ENCODE assay signal across 8 cellular contexts in genomic region chr3:50226888-50227389, GRCh38.
DNase-seq lines count a peak whose midpoint lies in the region; ATAC-seq and TF ChIP-seq lines count a peak whose summit lies in the region.

No MANE protein-coding gene starts in this region.

- H3K36me3 ChIP-seq in RWPE2 (ENCODE audit: low read depth), result no peaks in the 10 kb centered on the region

- peaks cover 4% of the 10 kb centered on the region for H3K4me1 ChIP-seq in RWPE2 (ENCODE audit: insufficient read depth, poor library complexity, severe bottlenecking)

- H3K27me3 ChIP-seq in RWPE2 (ENCODE audit: insufficient read depth, poor library complexity, severe bottlenecking) (no peaks in the 10 kb centered on the region), layer of hippocampus (ENCODE audit: control insufficient read depth, insufficient read depth, low read length) (no peaks in the 10 kb centered on the region)

- no peak for TF ChIP-seq CTCF in RWPE2 (IDR thresholded peaks at IDR 0.05; ENCODE audit: poor library complexity, severe bottlenecking)
- no peak for TF ChIP-seq CTCF in cardiac fibroblast (IDR thresholded peaks at IDR 0.05; ENCODE audit: low read depth, low read length)

- ATAC-seq in HG03066 (IDR thresholded peaks at IDR 0.05; ENCODE audit: low read depth, unreplicated experiment) (peak; percentile 7), RWPE2 (ENCODE audit: low read depth) (peak; percentile 13)
- peak; percentile 24 for ATAC-seq in stimulated activated naive CD8-positive, alpha-beta T cell treated with anti-CD3 and anti-CD28 coated beads, Interleukin-15, Interleukin-2, amounts not matched to agents 100 U/mL and 50 U/mL, for 24 hours

- H3K9me3 ChIP-seq in RWPE2 (ENCODE audit: severe bottlenecking), result no peaks in the 10 kb centered on the region

- peak overlapping the region; percentile 44 for H3K4me3 ChIP-seq in RWPE2 (ENCODE audit: severe bottlenecking)
- peak overlapping the region; percentile 53 to 75 for H3K4me3 ChIP-seq in cardiac fibroblast (replicated peaks in 1 of 2; ENCODE audit: low read depth in 2 of 2, low read length in 2 of 2)

- DNase-seq in activated gamma-delta T cell (lab: John Stamatoyannopoulos, UW) (peak; percentile 29), activated gamma-delta T cell treated with Interleukin-2 at 50 U/mL for 16 hours (no peak), RWPE2 (ENCODE audit: low spot score) (no peak), cardiac fibroblast (ENCODE audit: low read depth in 2 of 2) (peak; percentile 45 to 51), SW 1271 (lab: John Stamatoyannopoulos, UW) (no peak)
- DNase-seq in stimulated activated naive CD8-positive, alpha-beta T cell treated with anti-CD3 and anti-CD28 coated beads, Interleukin-15, Interleukin-2, amounts not matched to agents 100 U/mL and 50 U/mL, for 24 hours, result no peak

- peak overlapping the region; percentile 66 for H3K27ac ChIP-seq in RWPE2 (ENCODE audit: poor library complexity, severe bottlenecking)
- peak overlapping the region; percentile 62 for H3K27ac ChIP-seq in layer of hippocampus (ENCODE audit: low read depth, low read length)

Comparison
In these comparisons a context has a peak if more than half of its experiments do, and no peak if none do; other contexts are left out.
1. DNase-seq: peak in activated gamma-delta T cell (single experiment) and cardiac fibroblast (2 of 2); none in activated gamma-delta T cell treated with Interleukin-2 at 50 U/mL for 16 hours (single experiment), RWPE2 (single experiment), stimulated activated naive CD8-positive, alpha-beta T cell treated with anti-CD3 and anti-CD28 coated beads, Interleukin-15, Interleukin-2, amounts not matched to agents 100 U/mL and 50 U/mL, for 24 hours (single experiment) and SW 1271 (0 of 2).
2. Peak in every context shown above with its lines, with median percentiles within 50 percentile points of each other: ATAC-seq.